In genomic region chr7:39948932-39949928, GRCh38 we compare ENCODE assay signal across 8 cellular contexts. TPM values are rescaled to one million over a fixed set of nuclear protein-coding genes. Genes with fewer than 3 reads are reported as not detected.
DNase-seq lines count a peak whose midpoint lies in the region; ATAC-seq and TF ChIP-seq lines count a peak whose summit lies in the region.

No MANE protein-coding gene starts in this region.

- peak overlapping the region; percentile 100 for H3K4me3 Mint-ChIP-seq in activated naive CD8-positive, alpha-beta T cell treated with anti-CD3 and anti-CD28 coated beads for 36 hours

- peaks cover 19% of the 10 kb centered on the region for H3K4me1 Mint-ChIP-seq in activated naive CD8-positive, alpha-beta T cell treated with anti-CD3 and anti-CD28 coated beads for 36 hours

- H3K36me3 Mint-ChIP-seq in activated naive CD8-positive, alpha-beta T cell treated with anti-CD3 and anti-CD28 coated beads for 36 hours: peaks cover 15% of the 10 kb centered on the region

- H3K27me3 Mint-ChIP-seq in activated naive CD8-positive, alpha-beta T cell treated with anti-CD3 and anti-CD28 coated beads for 36 hours: peaks cover 6% of the 10 kb centered on the region

- H3K9me3 Mint-ChIP-seq in activated naive CD8-positive, alpha-beta T cell treated with anti-CD3 and anti-CD28 coated beads for 36 hours: no peaks in the 10 kb centered on the region

- peak; percentile 73 for ATAC-seq in HG02642 (IDR thresholded peaks at IDR 0.05; ENCODE audit: poor library complexity, unreplicated experiment)

- peak; percentile 99 for DNase-seq in NCI-H1105 (lab: John Stamatoyannopoulos, UW)
- DNase-seq in SKM-1 (lab: John Stamatoyannopoulos, UW; ENCODE audit: unreplicated experiment): peak; percentile 96
- DNase-seq in activated naive CD8-positive, alpha-beta T cell treated with anti-CD3 and anti-CD28 coated beads for 36 hours: peak; percentile 98
- peak; percentile 99 for DNase-seq in glomerular visceral epithelial cell (ENCODE audit: extremely low spot score)
- peak; percentile 99 for DNase-seq in occipital lobe (lab: John Stamatoyannopoulos, UW)

- peak overlapping the region; percentile 100 for H3K27ac Mint-ChIP-seq in activated naive CD8-positive, alpha-beta T cell treated with anti-CD3 and anti-CD28 coated beads for 36 hours

- peak; percentile 95 for TF ChIP-seq POLR2A in GM10847 (IDR thresholded peaks at IDR 0.05; ENCODE audit: extremely low read depth, insufficient read length)

- H3K27ac ChIP-seq in temporal lobe (ENCODE audit: low read depth, low read length): peak overlapping the region; percentile 90

RNA-seq across cellular contexts. Expression of gene CDK13, which starts 0.8 kb away (rescaled TPM):
- total RNA-seq in activated naive CD8-positive, alpha-beta T cell treated with anti-CD3 and anti-CD28 coated beads for 36 hours: 10 to 100 TPM; 31.0 to 31.1 TPM
- total RNA-seq in occipital lobe (161 TPM), temporal lobe (86.8 TPM)

Comparison
In these comparisons a context has a peak if more than half of its experiments do, and no peak if none do; other contexts are left out.
1. Peak in every context shown above with its lines: DNase-seq, ATAC-seq and H3K27ac ChIP-seq.